Comparison of ENCODE assay signal across 26 cellular contexts in genomic region chr7:29478218-29478617, GRCh38.
"Had no signal": no experiment of that assay in that cellular context is flagged by ENCODE, and none has a peak within 500 bp of the region (broad histone marks: within the 10 kb centered on the region; RNA-seq: fewer than 3 reads in every experiment).

No MANE protein-coding gene starts in this region.

- H3K27me3 ChIP-seq: breast epithelium, gastrocnemius medialis, spleen, upper lobe of left lung had no signal

- H3K9me3 ChIP-seq: breast epithelium, gastrocnemius medialis, spleen, thoracic aorta, upper lobe of left lung had no signal

- H3K27ac ChIP-seq: breast epithelium, epithelial cell of prostate, gastrocnemius medialis, spleen, thoracic aorta, upper lobe of left lung, WERI-Rb-1 had no signal

- H3K36me3 ChIP-seq: breast epithelium, gastrocnemius medialis, spleen, thoracic aorta, upper lobe of left lung, WERI-Rb-1 had no signal

- DNase-seq: activated CD4-positive, alpha-beta T cell treated with anti-CD3 and anti-CD28 coated beads for 48 hours; activated CD4-positive, alpha-beta T cell treated with anti-CD3 and anti-CD28 coated beads, Interleukin-2, amount 50 U/mL, for 48 hours; activated CD8-positive, alpha-beta memory T cell treated with anti-CD3 and anti-CD28 coated beads for 24 hours; activated gamma-delta T cell; activated naive CD4-positive, alpha-beta T cell treated with anti-CD3 and anti-CD28 coated beads, Interleukin-2, amount 10 ng/mL, durations not matched to agents 7 days and 5 days; activated naive CD8-positive, alpha-beta T cell treated with anti-CD3 and anti-CD28 coated beads, Interleukin-2, amount 10 ng/mL, durations not matched to agents 7 days and 5 days; activated T-cell treated with anti-CD3 and anti-CD28 coated beads, Interleukin-2, amount 50 U/mL, for 24 hours; dermis blood vessel endothelial cell; effector CD8-positive, alpha-beta T cell; gastrocnemius medialis; head of caudate nucleus; hypothalamus; immature natural killer cell; kidney; left colon; naive thymus-derived CD8-positive, alpha-beta T cell; posterior cingulate gyrus; right cardiac atrium; spleen; stimulated activated CD4-positive, alpha-beta T cell treated with anti-CD3 and anti-CD28 coated beads, Interleukin-2, amount 100 ng/mL, for 48 hours; stimulated activated naive CD4-positive, alpha-beta T cell treated with Interleukin-2 at 50 U/mL for 16 hours; upper lobe of left lung; WERI-Rb-1 had no signal

- ATAC-seq: gastrocnemius medialis; left colon; naive thymus-derived CD8-positive, alpha-beta T cell; right cardiac atrium had no signal

- H3K4me3 ChIP-seq: breast epithelium, gastrocnemius medialis, spleen, thoracic aorta, upper lobe of left lung had no signal
